34 cellular contexts compared by ENCODE assay signal in genomic region chr7:14207711-14208110, GRCh38.
"Had no signal": no experiment of that assay in that cellular context is flagged by ENCODE, and none has a peak within 500 bp of the region (broad histone marks: within the 10 kb centered on the region; RNA-seq: fewer than 3 reads in every experiment).

No MANE protein-coding gene starts in this region.

- H3K27ac ChIP-seq: adrenal gland, body of pancreas, brain microvascular endothelial cell, breast epithelium, VCaP had no signal

- H3K4me1 ChIP-seq: adrenal gland, body of pancreas, breast epithelium had no signal

- DNase-seq: activated B cell treated with CpG ODN at 0.5 μM for 24 hours; activated CD4-positive, alpha-beta memory T cell treated with anti-CD3 and anti-CD28 coated beads for 36 hours; activated CD4-positive, alpha-beta T cell treated with anti-CD3 and anti-CD28 coated beads for 4 hours; activated CD4-positive, alpha-beta T cell treated with anti-CD3 and anti-CD28 coated beads, Interleukin-2, amount 10 ng/mL, durations not matched to agents 24 days and 14 days; activated CD4-positive, alpha-beta T cell treated with anti-CD3 and anti-CD28 coated beads, Interleukin-2, amount 50 U/mL, for 1 hour; activated CD4-positive, alpha-beta T cell treated with anti-CD3 and anti-CD28 coated beads, Interleukin-2, amount 50 U/mL, for 4 hours; activated CD4-positive, CD25-positive, alpha-beta regulatory T cell treated with anti-CD3 and anti-CD28 coated beads, Interleukin-2, amount 50 U/mL, for 72 hours; activated CD8-positive, alpha-beta memory T cell treated with anti-CD3 and anti-CD28 coated beads, Interleukin-2, amount 50 U/mL, for 4 hours; activated CD8-positive, alpha-beta T cell treated with anti-CD3 and anti-CD28 coated beads for 36 hours; activated effector memory CD4-positive, alpha-beta T cell treated with anti-CD3 and anti-CD28 coated beads, Interleukin-2, amount 50 U/mL, for 16 hours; activated gamma-delta T cell treated with Interleukin-2 at 50 U/mL for 16 hours; activated naive CD4-positive, alpha-beta T cell; activated naive CD4-positive, alpha-beta T cell treated with anti-CD3 and anti-CD28 coated beads for 36 hours; activated naive CD4-positive, alpha-beta T cell treated with anti-CD3 and anti-CD28 coated beads, Interleukin-2, amount 50 U/mL, for 16 hours; activated naive CD8-positive, alpha-beta T cell treated with anti-CD3 and anti-CD28 coated beads for 36 hours; activated T-cell treated with anti-CD3 and anti-CD28 coated beads for 4 hours; activated T-cell treated with anti-CD3 and anti-CD28 coated beads, Interleukin-2, amount 50 U/mL, for 1 hour; activated T-cell treated with anti-CD3 and anti-CD28 coated beads, Interleukin-2, amount 50 U/mL, for 4 hours; activated T-cell treated with anti-CD3 and anti-CD28 coated beads, Interleukin-2, amount 50 U/mL, for 72 hours; amniotic stem cell; aorta; cerebellar nuclear complex; T-helper 1 cell; T-helper 2 cell; T-helper 9 cell had no signal

- H3K4me3 ChIP-seq: adrenal gland, body of pancreas, breast epithelium had no signal

- H3K9me3 ChIP-seq: adrenal gland, body of pancreas, breast epithelium had no signal

- ATAC-seq: activated CD8-positive, alpha-beta T cell treated with anti-CD3 and anti-CD28 coated beads for 36 hours; activated naive CD4-positive, alpha-beta T cell treated with anti-CD3 and anti-CD28 coated beads, Interleukin-2, amount 50 U/mL, for 72 hours; activated T-cell treated with anti-CD3 and anti-CD28 coated beads, Interleukin-2, amount 50 U/mL, for 4 hours; activated T-cell treated with anti-CD3 and anti-CD28 coated beads, Interleukin-2, amount 50 U/mL, for 72 hours; activated T-helper 17 cell treated with anti-CD3 and anti-CD28 coated beads, Interleukin-2, amount 50 U/mL, for 72 hours had no signal

- H3K36me3 ChIP-seq: adrenal gland, brain microvascular endothelial cell, breast epithelium had no signal

- FAIRE-seq: astrocyte, TTC549 had no signal

- H3K27me3 ChIP-seq: adrenal gland, body of pancreas, brain microvascular endothelial cell, breast epithelium had no signal
